ENCODE assay signal across 1 cellular context in the genomic region with DNA sequence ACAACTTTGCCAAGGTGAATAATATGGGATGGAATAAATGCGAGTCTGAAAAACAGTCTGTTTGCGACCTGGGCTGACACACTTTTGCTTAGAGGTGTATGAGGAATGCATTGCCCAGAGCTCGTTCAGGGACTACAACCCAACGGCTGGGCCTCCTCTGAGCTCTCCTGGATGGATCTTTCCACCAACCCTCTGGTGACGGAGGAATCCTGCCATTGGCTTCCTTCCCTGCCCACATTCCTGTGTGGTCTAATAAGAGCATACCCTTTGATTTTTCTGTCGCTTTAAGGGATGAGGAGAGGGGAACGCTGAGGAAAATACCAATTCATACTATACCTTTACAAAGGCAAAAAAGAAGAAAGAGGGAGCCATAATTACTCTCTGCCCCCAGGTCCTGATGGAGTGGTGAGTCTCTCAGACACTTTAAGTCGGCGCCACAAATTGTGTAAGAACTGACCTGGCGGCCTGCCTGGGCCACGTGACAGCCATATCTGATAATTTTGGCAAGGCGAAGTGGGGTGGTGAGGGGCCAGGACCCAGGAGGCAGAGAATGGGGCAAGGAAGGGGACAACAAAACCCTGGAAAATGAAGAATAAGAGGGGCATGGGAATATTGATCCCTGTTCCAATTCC.
TF ChIP-seq lines count a peak whose summit lies in the region.

No MANE protein-coding gene starts in this region.

TF ChIP-seq in GM23338, 12 proteins besides CTCF, POLR2A, EP300 and RAD21 (continued from another document):
- TF ChIP-seq, protein P1, sequence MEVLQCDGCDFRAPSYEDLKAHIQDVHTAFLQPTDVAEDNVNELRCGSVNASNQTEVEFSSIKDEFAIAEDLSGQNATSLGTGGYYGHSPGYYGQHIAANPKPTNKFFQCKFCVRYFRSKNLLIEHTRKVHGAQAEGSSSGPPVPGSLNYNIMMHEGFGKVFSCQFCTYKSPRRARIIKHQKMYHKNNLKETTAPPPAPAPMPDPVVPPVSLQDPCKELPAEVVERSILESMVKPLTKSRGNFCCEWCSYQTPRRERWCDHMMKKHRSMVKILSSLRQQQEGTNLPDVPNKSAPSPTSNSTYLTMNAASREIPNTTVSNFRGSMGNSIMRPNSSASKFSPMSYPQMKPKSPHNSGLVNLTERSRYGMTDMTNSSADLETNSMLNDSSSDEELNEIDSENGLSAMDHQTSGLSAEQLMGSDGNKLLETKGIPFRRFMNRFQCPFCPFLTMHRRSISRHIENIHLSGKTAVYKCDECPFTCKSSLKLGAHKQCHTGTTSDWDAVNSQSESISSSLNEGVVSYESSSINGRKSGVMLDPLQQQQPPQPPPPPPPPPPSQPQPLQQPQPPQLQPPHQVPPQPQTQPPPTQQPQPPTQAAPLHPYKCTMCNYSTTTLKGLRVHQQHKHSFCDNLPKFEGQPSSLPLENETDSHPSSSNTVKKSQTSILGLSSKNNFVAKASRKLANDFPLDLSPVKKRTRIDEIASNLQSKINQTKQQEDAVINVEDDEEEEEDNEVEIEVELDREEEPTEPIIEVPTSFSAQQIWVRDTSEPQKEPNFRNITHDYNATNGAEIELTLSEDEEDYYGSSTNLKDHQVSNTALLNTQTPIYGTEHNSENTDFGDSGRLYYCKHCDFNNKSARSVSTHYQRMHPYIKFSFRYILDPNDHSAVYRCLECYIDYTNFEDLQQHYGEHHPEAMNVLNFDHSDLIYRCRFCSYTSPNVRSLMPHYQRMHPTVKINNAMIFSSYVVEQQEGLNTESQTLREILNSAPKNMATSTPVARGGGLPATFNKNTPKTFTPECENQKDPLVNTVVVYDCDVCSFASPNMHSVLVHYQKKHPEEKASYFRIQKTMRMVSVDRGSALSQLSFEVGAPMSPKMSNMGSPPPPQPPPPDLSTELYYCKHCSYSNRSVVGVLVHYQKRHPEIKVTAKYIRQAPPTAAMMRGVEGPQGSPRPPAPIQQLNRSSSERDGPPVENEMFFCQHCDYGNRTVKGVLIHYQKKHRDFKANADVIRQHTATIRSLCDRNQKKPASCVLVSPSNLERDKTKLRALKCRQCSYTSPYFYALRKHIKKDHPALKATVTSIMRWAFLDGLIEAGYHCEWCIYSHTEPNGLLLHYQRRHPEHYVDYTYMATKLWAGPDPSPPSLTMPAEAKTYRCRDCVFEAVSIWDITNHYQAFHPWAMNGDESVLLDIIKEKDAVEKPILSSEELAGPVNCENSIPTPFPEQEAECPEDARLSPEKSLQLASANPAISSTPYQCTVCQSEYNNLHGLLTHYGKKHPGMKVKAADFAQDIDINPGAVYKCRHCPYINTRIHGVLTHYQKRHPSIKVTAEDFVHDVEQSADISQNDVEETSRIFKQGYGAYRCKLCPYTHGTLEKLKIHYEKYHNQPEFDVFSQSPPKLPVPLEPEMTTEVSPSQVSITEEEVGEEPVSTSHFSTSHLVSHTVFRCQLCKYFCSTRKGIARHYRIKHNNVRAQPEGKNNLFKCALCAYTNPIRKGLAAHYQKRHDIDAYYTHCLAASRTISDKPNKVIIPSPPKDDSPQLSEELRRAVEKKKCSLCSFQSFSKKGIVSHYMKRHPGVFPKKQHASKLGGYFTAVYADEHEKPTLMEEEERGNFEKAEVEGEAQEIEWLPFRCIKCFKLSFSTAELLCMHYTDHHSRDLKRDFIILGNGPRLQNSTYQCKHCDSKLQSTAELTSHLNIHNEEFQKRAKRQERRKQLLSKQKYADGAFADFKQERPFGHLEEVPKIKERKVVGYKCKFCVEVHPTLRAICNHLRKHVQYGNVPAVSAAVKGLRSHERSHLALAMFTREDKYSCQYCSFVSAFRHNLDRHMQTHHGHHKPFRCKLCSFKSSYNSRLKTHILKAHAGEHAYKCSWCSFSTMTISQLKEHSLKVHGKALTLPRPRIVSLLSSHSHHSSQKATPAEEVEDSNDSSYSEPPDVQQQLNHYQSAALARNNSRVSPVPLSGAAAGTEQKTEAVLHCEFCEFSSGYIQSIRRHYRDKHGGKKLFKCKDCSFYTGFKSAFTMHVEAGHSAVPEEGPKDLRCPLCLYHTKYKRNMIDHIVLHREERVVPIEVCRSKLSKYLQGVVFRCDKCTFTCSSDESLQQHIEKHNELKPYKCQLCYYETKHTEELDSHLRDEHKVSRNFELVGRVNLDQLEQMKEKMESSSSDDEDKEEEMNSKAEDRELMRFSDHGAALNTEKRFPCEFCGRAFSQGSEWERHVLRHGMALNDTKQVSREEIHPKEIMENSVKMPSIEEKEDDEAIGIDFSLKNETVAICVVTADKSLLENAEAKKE (CRISPR knock-in tag; IDR thresholded peaks at IDR 0.05), result no peak
- TF ChIP-seq CREB1 (CRISPR knock-in tag; IDR thresholded peaks at IDR 0.05; ENCODE audit: low read depth), result no peak
- no peak for TF ChIP-seq JUNB (IDR thresholded peaks at IDR 0.05; ENCODE audit: unreplicated experiment)
- TF ChIP-seq NANOG (IDR thresholded peaks at IDR 0.05; ENCODE audit: borderline replicate concordance), result no peak
- TF ChIP-seq, protein P2, sequence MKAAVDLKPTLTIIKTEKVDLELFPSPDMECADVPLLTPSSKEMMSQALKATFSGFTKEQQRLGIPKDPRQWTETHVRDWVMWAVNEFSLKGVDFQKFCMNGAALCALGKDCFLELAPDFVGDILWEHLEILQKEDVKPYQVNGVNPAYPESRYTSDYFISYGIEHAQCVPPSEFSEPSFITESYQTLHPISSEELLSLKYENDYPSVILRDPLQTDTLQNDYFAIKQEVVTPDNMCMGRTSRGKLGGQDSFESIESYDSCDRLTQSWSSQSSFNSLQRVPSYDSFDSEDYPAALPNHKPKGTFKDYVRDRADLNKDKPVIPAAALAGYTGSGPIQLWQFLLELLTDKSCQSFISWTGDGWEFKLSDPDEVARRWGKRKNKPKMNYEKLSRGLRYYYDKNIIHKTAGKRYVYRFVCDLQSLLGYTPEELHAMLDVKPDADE (IDR thresholded peaks at IDR 0.05), result no peak
- no peak for TF ChIP-seq ZNF114 (CRISPR knock-in tag; IDR thresholded peaks at IDR 0.05)
- TF ChIP-seq ZNF331 (CRISPR knock-in tag; IDR thresholded peaks at IDR 0.05; ENCODE audit: low read depth), result no peak
- no peak for TF ChIP-seq EZH2 (IDR thresholded peaks at IDR 0.05; ENCODE audit: low read depth, unreplicated experiment)
- TF ChIP-seq STAT1 (IDR thresholded peaks at IDR 0.05; ENCODE audit: unreplicated experiment), result no peak
- TF ChIP-seq POLR2AphosphoS5 (IDR thresholded peaks at IDR 0.05; ENCODE audit: low read depth), result no peak
- no peak for TF ChIP-seq EZH2phosphoT487 (IDR thresholded peaks at IDR 0.05; ENCODE audit: unreplicated experiment)
